Comparison of ENCODE assay signal across 8 cellular contexts in genomic region chr5:59390074-59390659, GRCh38.
DNase-seq lines count a peak whose midpoint lies in the region; ATAC-seq and TF ChIP-seq lines count a peak whose summit lies in the region.

No MANE protein-coding gene starts in this region.

- CTCF ChIA-PET in activated CD8-positive, alpha-beta memory T cell treated with anti-CD3 and anti-CD28 coated beads, Interleukin-2, amount 10 ng/mL, durations not matched to agents 7 days and 5 days (lab: Charles Lee), result interaction anchor here (1.4 to 5.6 kb wide), 7 partner anchors 9 to 409 kb away, joined by 3 to 30 read pairs (median 7); no protein-coding TSS in a partner anchor

- no peaks in the 10 kb centered on the region for H3K4me1 ChIP-seq in body of pancreas
- H3K4me1 ChIP-seq in mesendoderm (ENCODE audit: control insufficient read depth, low read depth, low read length), result no peaks in the 10 kb centered on the region

- no peak for TF ChIP-seq POLR2A in body of pancreas (IDR thresholded peaks at IDR 0.05)

- DNase-seq in NCI-H2171 treated with DMSO at 0.1 percent for 48 hours (lab: John Stamatoyannopoulos, UW) (peak; percentile 4), NCI-H2171 (lab: John Stamatoyannopoulos, UW) (no peak), body of pancreas (peak; percentile 15 to 26 (median 20)), mesendoderm (peak; percentile 18)
- DNase-seq in NK-92 treated with Interleukin-12 subunit alpha and Interleukin-12 subunit beta, amount 100 ng/mL, for 24 hours (lab: John Stamatoyannopoulos, UW), result no peak
- DNase-seq in activated CD8-positive, alpha-beta memory T cell treated with anti-CD3 and anti-CD28 coated beads, Interleukin-2, amount 10 ng/mL, durations not matched to agents 7 days and 5 days, result no peak

- H3K27me3 ChIP-seq in body of pancreas (no peaks in the 10 kb centered on the region), mesendoderm (ENCODE audit: insufficient read depth, low read length, poor library complexity) (no peaks in the 10 kb centered on the region)

- H2BK15ac ChIP-seq in mesendoderm (replicated peaks; ENCODE audit: low read depth), result no peak overlapping the region

- H2BK5ac ChIP-seq in mesendoderm (ENCODE audit: low read length), result no peak overlapping the region

- H3K9me3 Mint-ChIP-seq in activated CD8-positive, alpha-beta memory T cell treated with anti-CD3 and anti-CD28 coated beads, Interleukin-2, amount 10 ng/mL, durations not matched to agents 7 days and 5 days (ENCODE audit: low read depth), result no peaks in the 10 kb centered on the region

- H3K27ac Mint-ChIP-seq in activated CD8-positive, alpha-beta memory T cell treated with anti-CD3 and anti-CD28 coated beads, Interleukin-2, amount 10 ng/mL, durations not matched to agents 7 days and 5 days, result no peak overlapping the region

- no peak overlapping the region for H3K4me2 ChIP-seq in mesendoderm (ENCODE audit: low read length)

- no peak overlapping the region for H3K4me3 Mint-ChIP-seq in activated CD8-positive, alpha-beta memory T cell treated with anti-CD3 and anti-CD28 coated beads, Interleukin-2, amount 10 ng/mL, durations not matched to agents 7 days and 5 days

- H3K27ac ChIP-seq in body of pancreas, result no peak overlapping the region
- no peak overlapping the region for H3K27ac ChIP-seq in mesendoderm (ENCODE audit: low read depth, low read length)

- no peak overlapping the region for H3K18ac ChIP-seq in mesendoderm (ENCODE audit: low read length)

- peaks cover 30% of the 10 kb centered on the region for H3K27me3 Mint-ChIP-seq in activated CD8-positive, alpha-beta memory T cell treated with anti-CD3 and anti-CD28 coated beads, Interleukin-2, amount 10 ng/mL, durations not matched to agents 7 days and 5 days

- H3K23ac ChIP-seq in mesendoderm (ENCODE audit: low read length), result no peak overlapping the region

- no peak overlapping the region for H3K4ac ChIP-seq in mesendoderm (ENCODE audit: low read depth, low read length)

- H4K8ac ChIP-seq in mesendoderm (ENCODE audit: low read depth, low read length), result no peak overlapping the region

- no peaks in the 10 kb centered on the region for H3K79me1 ChIP-seq in mesendoderm (ENCODE audit: low read length)

- no peak overlapping the region for H2BK120ac ChIP-seq in mesendoderm (ENCODE audit: low read depth, low read length)

- no peaks in the 10 kb centered on the region for H3K79me2 ChIP-seq in mesendoderm (ENCODE audit: control insufficient read depth, insufficient read depth, low read length)

- no peaks in the 10 kb centered on the region for H3K9me3 ChIP-seq in body of pancreas

- ATAC-seq in body of pancreas (no peak), HG02852 (IDR thresholded peaks at IDR 0.05; ENCODE audit: unreplicated experiment) (no peak)
- ATAC-seq in activated CD8-positive, alpha-beta memory T cell treated with anti-CD3 and anti-CD28 coated beads, Interleukin-2, amount 10 ng/mL, durations not matched to agents 7 days and 5 days, result no peak

- H3K36me3 Mint-ChIP-seq in activated CD8-positive, alpha-beta memory T cell treated with anti-CD3 and anti-CD28 coated beads, Interleukin-2, amount 10 ng/mL, durations not matched to agents 7 days and 5 days, result no peaks in the 10 kb centered on the region

- 50% methylated on average over 2 of the region's 2 CpGs for WGBS in body of pancreas, 2 donors
- 100% methylated on average over 1 of the region's 2 CpGs for WGBS in mesendoderm (ENCODE audit: extremely low coverage, insufficient coverage, low lambda C conversion rate)

- no peak overlapping the region for H3K9ac ChIP-seq in mesendoderm (ENCODE audit: low read length)

- TF ChIP-seq CTCF in LNCAP (IDR thresholded peaks at IDR 0.05) (peak; percentile 74), body of pancreas (IDR thresholded peaks at IDR 0.05) (peak in 6 of 7 experiments; percentile 62 to 84 (median 68))

- H3K36me3 ChIP-seq in body of pancreas (replicated peaks in 1 of 2; ENCODE audit: insufficient read depth in 1 of 2, low read depth in 2 of 2) (no peaks in the 10 kb centered on the region), mesendoderm (ENCODE audit: control insufficient read depth, insufficient read depth, low read length) (no peaks in the 10 kb centered on the region)

- H3K4me3 ChIP-seq in body of pancreas (no peak overlapping the region), mesendoderm (ENCODE audit: low read length) (no peak overlapping the region)

- intact Hi-C loops in body of pancreas (cut with DNase I), result no loop called here

- no peak overlapping the region for H2AK5ac ChIP-seq in mesendoderm (ENCODE audit: low read length)

- H3K56ac ChIP-seq in mesendoderm (ENCODE audit: low read length), result no peak overlapping the region

- no peak overlapping the region for H4K5ac ChIP-seq in mesendoderm (ENCODE audit: low read length)

- H3K4me1 Mint-ChIP-seq in activated CD8-positive, alpha-beta memory T cell treated with anti-CD3 and anti-CD28 coated beads, Interleukin-2, amount 10 ng/mL, durations not matched to agents 7 days and 5 days, result no peaks in the 10 kb centered on the region

Comparison
In these comparisons a context has a peak if more than half of its experiments do, and no peak if none do; other contexts are left out.
1. DNase-seq: peak in NCI-H2171 treated with DMSO at 0.1 percent for 48 hours (single experiment), body of pancreas (4 of 4) and mesendoderm (single experiment); none in NCI-H2171 (single experiment), NK-92 treated with Interleukin-12 subunit alpha and Interleukin-12 subunit beta, amount 100 ng/mL, for 24 hours (single experiment) and activated CD8-positive, alpha-beta memory T cell treated with anti-CD3 and anti-CD28 coated beads, Interleukin-2, amount 10 ng/mL, durations not matched to agents 7 days and 5 days (single experiment).